ENCODE assay signal across 8 cellular contexts in the genomic region with DNA sequence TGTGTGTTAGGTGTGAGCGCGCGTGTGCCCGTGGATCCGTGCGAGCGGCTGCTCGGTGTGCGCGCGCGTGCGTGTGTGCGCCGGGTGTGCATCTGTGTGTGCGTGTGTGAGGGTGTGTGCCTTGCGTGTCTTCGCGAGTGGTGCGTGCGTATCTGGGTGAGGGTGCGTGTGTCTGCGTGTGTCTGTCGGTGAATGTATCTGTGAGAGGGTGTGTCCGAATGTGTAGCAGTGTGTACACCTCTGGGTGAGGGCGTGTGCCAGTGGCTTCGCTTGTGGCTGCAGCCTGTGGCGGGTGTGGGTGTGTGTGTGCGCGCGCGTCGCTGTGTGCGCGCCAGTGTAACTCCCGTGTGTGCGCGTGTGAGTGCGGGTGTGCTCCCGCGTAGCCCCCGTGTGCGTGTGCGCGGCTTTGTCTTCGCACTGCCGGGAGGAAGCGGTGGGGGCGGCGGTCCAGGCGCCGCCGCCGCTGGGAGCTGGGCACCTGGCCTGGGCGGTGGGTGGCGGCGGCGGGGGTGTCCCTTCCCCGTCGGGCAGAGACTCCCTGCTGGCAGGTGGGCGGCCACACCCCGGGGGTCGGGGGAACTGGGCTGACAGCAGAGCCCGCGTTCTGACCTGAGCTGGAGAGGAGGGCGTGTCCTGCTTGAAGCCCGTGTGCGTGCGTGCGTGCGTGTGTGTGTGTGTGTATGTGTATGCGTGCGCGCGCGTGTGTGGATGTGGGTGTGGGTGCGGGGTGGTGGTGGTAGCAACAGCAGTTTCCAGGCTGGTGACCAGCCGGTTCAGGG.
A peak's percentile ranks its signal among the peaks of the same experiment; 100 is the strongest.
DNase-seq lines count a peak whose midpoint lies in the region; ATAC-seq and TF ChIP-seq lines count a peak whose summit lies in the region.

No MANE protein-coding gene starts in this region.

- H3K27ac Mint-ChIP-seq in CD4-positive, alpha-beta memory T cell: peak overlapping the region in 5 of 7 donors; percentile 53 to 89 (median 65)
- no peak overlapping the region for H3K27ac Mint-ChIP-seq in endothelial cell (ENCODE audit: unreplicated experiment)

- no peaks in the 10 kb centered on the region for H3K9me3 ChIP-seq in CD4-positive, alpha-beta memory T cell (ENCODE audit: control insufficient read depth in 1 of 2, low read length in 2 of 2)
- H3K9me3 ChIP-seq in muscle layer of duodenum (ENCODE audit: control insufficient read depth in 1 of 2, low read length in 2 of 2) (no peaks in the 10 kb centered on the region), thoracic aorta (no peaks in the 10 kb centered on the region)

- H3K36me3 ChIP-seq in CD4-positive, alpha-beta memory T cell (ENCODE audit: insufficient read depth, low read length): no peaks in the 10 kb centered on the region
- H3K36me3 ChIP-seq in muscle layer of duodenum (ENCODE audit: control insufficient read depth in 1 of 2, insufficient read depth in 2 of 2, low read length in 2 of 2) (no peaks in the 10 kb centered on the region), thoracic aorta (no peaks in the 10 kb centered on the region)

- H3K27me3 ChIP-seq in CD4-positive, alpha-beta memory T cell (ENCODE audit: insufficient read depth, low read length): peaks cover 20% of the 10 kb centered on the region
- H3K27me3 ChIP-seq in muscle layer of duodenum (ENCODE audit: low read depth, low read length) (peaks cover 4% of the 10 kb centered on the region), thoracic aorta (replicated peaks; ENCODE audit: insufficient read depth) (no peaks in the 10 kb centered on the region)

- ATAC-seq in thoracic aorta (ENCODE audit: insufficient number of reproducible peaks, low FRiP score, low read depth): no peak
- ATAC-seq in GM18498 (IDR thresholded peaks at IDR 0.05; ENCODE audit: unreplicated experiment): no peak
- no peak for ATAC-seq in HG03378 (IDR thresholded peaks at IDR 0.05; ENCODE audit: unreplicated experiment)

- peaks cover 31 to 36% of the 10 kb centered on the region in 2 donors for H3K27me3 Mint-ChIP-seq in CD4-positive, alpha-beta memory T cell
- peaks cover 12% of the 10 kb centered on the region for H3K27me3 Mint-ChIP-seq in endothelial cell (ENCODE audit: unreplicated experiment)

- H3K4me1 Mint-ChIP-seq in CD4-positive, alpha-beta memory T cell: peaks cover 7 to 24% (median 12%) of the 10 kb centered on the region in 4 donors
- H3K4me1 Mint-ChIP-seq in endothelial cell (ENCODE audit: unreplicated experiment): peaks cover 34% of the 10 kb centered on the region

- peaks cover 19% of the 10 kb centered on the region for H3K4me1 ChIP-seq in CD4-positive, alpha-beta memory T cell (ENCODE audit: insufficient read depth, low read length)
- H3K4me1 ChIP-seq in muscle layer of duodenum (ENCODE audit: control insufficient read depth in 1 of 2, insufficient read depth in 2 of 2, low read length in 2 of 2): peaks cover 18 to 27% of the 10 kb centered on the region in 2 donors
- peaks cover 17 to 36% of the 10 kb centered on the region in 2 donors for H3K4me1 ChIP-seq in thoracic aorta (ENCODE audit: control insufficient read depth in 1 of 2, low read depth in 2 of 2)

- DNase-seq in CD4-positive, alpha-beta memory T cell: peak; percentile 28 to 52 (median 37)
- DNase-seq in NAMALWA (ENCODE audit: low spot score): peak; percentile 30
- DNase-seq in activated CD8-positive, alpha-beta memory T cell treated with anti-CD3 and anti-CD28 coated beads, Interleukin-2, amount 50 U/mL, for 48 hours: peak; percentile 59
- peak; percentile 14 for DNase-seq in endothelial cell (ENCODE audit: low spot score)
- peak; percentile 50 for DNase-seq in thoracic aorta (ENCODE audit: low spot score)

- peaks cover 0 to 2% (median 0%) of the 10 kb centered on the region in 8 donors for H3K9me3 Mint-ChIP-seq in CD4-positive, alpha-beta memory T cell
- no peaks in the 10 kb centered on the region for H3K9me3 Mint-ChIP-seq in endothelial cell (ENCODE audit: unreplicated experiment)

- intact Hi-C loops in CD4-positive, alpha-beta memory T cell (cut with micrococcal nuclease): no loop called here

- CTCF ChIA-PET in CD4-positive, alpha-beta memory T cell (lab: Charles Lee; ENCODE audit: partially characterized antibody): no interaction called here

- H3K4me3 Mint-ChIP-seq in CD4-positive, alpha-beta memory T cell: peak overlapping the region; percentile 87 to 97 (median 90)
- H3K4me3 Mint-ChIP-seq in endothelial cell (ENCODE audit: unreplicated experiment): peak overlapping the region; percentile 99

- peaks cover 3 to 4% of the 10 kb centered on the region in 2 donors for H3K36me3 Mint-ChIP-seq in CD4-positive, alpha-beta memory T cell
- H3K36me3 Mint-ChIP-seq in endothelial cell (ENCODE audit: low read depth, unreplicated experiment): peaks cover 7% of the 10 kb centered on the region

- H3K4me3 ChIP-seq in CD4-positive, alpha-beta memory T cell (ENCODE audit: low read length in 2 of 2): peak overlapping the region in 1 of 2 donors; percentile 75
- H3K4me3 ChIP-seq in muscle layer of duodenum (ENCODE audit: low read depth in 1 of 2, low read length in 2 of 2) (peak overlapping the region; percentile 74 to 90), thoracic aorta (peak overlapping the region; percentile 87)

- POLR2A ChIA-PET in CD4-positive, alpha-beta memory T cell (lab: Charles Lee; ENCODE audit: partially characterized antibody): no interaction called here

- no peak overlapping the region for H3K27ac ChIP-seq in CD4-positive, alpha-beta memory T cell (ENCODE audit: low read depth, low read length)
- H3K27ac ChIP-seq in muscle layer of duodenum (ENCODE audit: low read length): no peak overlapping the region
- H3K27ac ChIP-seq in thoracic aorta: peak overlapping the region; percentile 71 to 73

- no peak for TF ChIP-seq CTCF in endothelial cell (IDR thresholded peaks at IDR 0.05; ENCODE audit: unreplicated experiment)
- TF ChIP-seq CTCF in thoracic aorta (IDR thresholded peaks at IDR 0.05): no peak

Comparison
In these comparisons a context has a peak if more than half of its experiments do, and no peak if none do; other contexts are left out.
1. H3K27ac ChIP-seq: peak in thoracic aorta (2 of 2); none in CD4-positive, alpha-beta memory T cell (single experiment) and muscle layer of duodenum (single experiment).
2. Peak in every context shown above with its lines, with median percentiles within 50 percentile points of each other: DNase-seq.